In genomic region chr17:38893113-38893512, GRCh38 we compare ENCODE assay signal across 11 cellular contexts. TPM values are rescaled to one million over a fixed set of nuclear protein-coding genes. Genes with fewer than 3 reads are reported as not detected.
DNase-seq lines count a peak whose midpoint lies in the region; ATAC-seq, FAIRE-seq and TF ChIP-seq lines count a peak whose summit lies in the region.
"Had no signal": no experiment of that assay in that cellular context is flagged by ENCODE, and none has a peak within 500 bp of the region (broad histone marks: within the 10 kb centered on the region; RNA-seq: fewer than 3 reads in every experiment).

No MANE protein-coding gene starts in this region.

- TF ChIP-seq POLR2A in erythroblast (IDR thresholded peaks at IDR 0.05; ENCODE audit: low read length), result no peak
- TF ChIP-seq POLR2A in thyroid gland (IDR thresholded peaks at IDR 0.05), result no peak

- H3K27me3 ChIP-seq in GM23338 (ENCODE audit: insufficient read depth) (no peaks in the 10 kb centered on the region), skeletal muscle tissue (ENCODE audit: control insufficient read depth in 3 of 3, insufficient read depth in 3 of 3, low read length in 3 of 3) (no peaks in the 10 kb centered on the region), thyroid gland (no peaks in the 10 kb centered on the region)

- ATAC-seq in GM23338, result no peak
- ATAC-seq in HG02884 (IDR thresholded peaks at IDR 0.05; ENCODE audit: unreplicated experiment), result no peak
- no peak for ATAC-seq in sciatic nerve

- H3K36me3 ChIP-seq in GM23338 (ENCODE audit: insufficient read depth) (no peaks in the 10 kb centered on the region), skeletal muscle tissue (ENCODE audit: control insufficient read depth in 3 of 3, insufficient read depth in 3 of 3, low read length in 3 of 3) (peaks cover 18 to 33% (median 20%) of the 10 kb centered on the region in 3 donors), thyroid gland (peaks cover 24 to 25% of the 10 kb centered on the region in 2 donors)

- H3K4me1 ChIP-seq in GM23338 (ENCODE audit: insufficient read depth), result peaks cover 12% of the 10 kb centered on the region
- H3K4me1 ChIP-seq in skeletal muscle tissue (ENCODE audit: control insufficient read depth in 3 of 3, insufficient read depth in 3 of 3, low read length in 3 of 3), result peaks cover 36 to 47% (median 41%) of the 10 kb centered on the region in 3 donors
- H3K4me1 ChIP-seq in thyroid gland, result peaks cover 11 to 41% of the 10 kb centered on the region in 2 donors
- H3K4me1 ChIP-seq: HAP-1 had no signal

- H3K4me3 ChIP-seq in GM23338 (no peak overlapping the region), skeletal muscle tissue (ENCODE audit: low read length in 3 of 3) (no peak overlapping the region), thyroid gland (replicated peaks in 1 of 3) (no peak overlapping the region)
- H3K4me3 ChIP-seq: HAP-1 had no signal

- H2AFZ ChIP-seq in GM23338, result no peak overlapping the region

- H3K27ac ChIP-seq in GM23338 (ENCODE audit: low read depth) (peak overlapping the region; percentile 79; the same call in 1 of the 2 replicates), RWPE1 (peak overlapping the region; percentile 36), skeletal muscle tissue (ENCODE audit: low read depth, low read length) (peak overlapping the region; percentile 52), thyroid gland (peak overlapping the region in 1 of 3 donors; percentile 39)

- H3K79me2 ChIP-seq in GM23338 (replicated peaks; ENCODE audit: insufficient read depth), result peaks cover 20% of the 10 kb centered on the region

- no peaks in the 10 kb centered on the region for H3K9me2 ChIP-seq in GM23338 (ENCODE audit: insufficient read depth)

- H3K9ac ChIP-seq in skeletal muscle tissue (ENCODE audit: low read depth in 1 of 3, low read length in 3 of 3), result no peak overlapping the region

- FAIRE-seq in HTR-8/SVneo (lab: Jason Lieb, UNC), result no peak
- FAIRE-seq: kidney had no signal

- POLR2A ChIA-PET in RWPE1 (lab: Yijun Ruan, JAX; ENCODE audit: low non-redundant PET), result interaction anchor here (1.2 kb wide), 1 partner anchor 13 kb away, joined by 3 read pairs; no protein-coding TSS in a partner anchor

- H3K27me3 Mint-ChIP-seq in GM23338 (ENCODE audit: insufficient read depth, low read depth, poor library complexity), result no peaks in the 10 kb centered on the region

- no peaks in the 10 kb centered on the region for H3K9me3 ChIP-seq in skeletal muscle tissue (ENCODE audit: control insufficient read depth in 3 of 3, low read length in 3 of 3)
- H3K9me3 ChIP-seq in thyroid gland, result no peaks in the 10 kb centered on the region
- H3K9me3 ChIP-seq: HAP-1 had no signal

- DNase-seq in GM23338 (ENCODE audit: low spot score), result no peak
- DNase-seq in RWPE1 (ENCODE audit: low spot score), result no peak
- DNase-seq in erythroblast (lab: John Stamatoyannopoulos, UW), result peak; percentile 19 to 35
- no peak for DNase-seq in HTR-8/SVneo (ENCODE audit: insufficient read length, low spot score)
- no peak for DNase-seq in thyroid gland
- no peak for DNase-seq in sciatic nerve (ENCODE audit: low spot score)
- DNase-seq: kidney, NCI-H1930 had no signal

- TF ChIP-seq CTCF in GM23338 (conservative IDR thresholded peaks at IDR 0.05; ENCODE audit: low read depth in 2 of 2), result no peak
- no peak for TF ChIP-seq CTCF in RWPE1 (conservative IDR thresholded peaks at IDR 0.05; ENCODE audit: low read depth)
- no peak for TF ChIP-seq CTCF in thyroid gland (IDR thresholded peaks at IDR 0.05)

- intact Hi-C loops in thyroid gland (cut with DNase I), result no loop called here
- intact Hi-C loops in sciatic nerve (cut with DNase I), result no loop called here

- peaks cover 4% of the 10 kb centered on the region; the same call in 1 of the 2 replicates for H4K20me1 ChIP-seq in GM23338 (replicated peaks; ENCODE audit: insufficient read depth)

- 76 to 77% methylated on average over 4 to 5 of the region's 5 CpGs for WGBS in thyroid gland, 2 donors

- H3K4me2 ChIP-seq in GM23338, result no peak overlapping the region

- H3K9me3 Mint-ChIP-seq in GM23338, result no peaks in the 10 kb centered on the region

- 0 out of 2 replicates have a peak, but pooled peaks cover 4% of the 10 kb centered on the region for H3F3A ChIP-seq in GM23338 (replicated peaks; ENCODE audit: low read depth)

- peaks cover 48% of the 10 kb centered on the region for H3K36me3 Mint-ChIP-seq in GM23338 (ENCODE audit: low read depth)

- CTCF ChIA-PET in RWPE1 (lab: Yijun Ruan, JAX), result interaction anchor here (0.6 kb wide), 1 partner anchor 164 kb away, joined by 3 read pairs; no protein-coding TSS in a partner anchor

- H3K4me1 Mint-ChIP-seq in GM23338, result peaks cover 26% of the 10 kb centered on the region

- no peak overlapping the region for H3K4me3 Mint-ChIP-seq in GM23338

- no peak overlapping the region; the same call in 1 of the 2 replicates for H3K27ac Mint-ChIP-seq in GM23338

TF ChIP-seq in GM23338, 12 proteins besides CTCF, POLR2A, EP300 and RAD21:
- TF ChIP-seq EZH2 (IDR thresholded peaks at IDR 0.05; ENCODE audit: low read depth, unreplicated experiment) (no peak), EZH2phosphoT487 (IDR thresholded peaks at IDR 0.05; ENCODE audit: unreplicated experiment) (no peak), NANOG (IDR thresholded peaks at IDR 0.05; ENCODE audit: borderline replicate concordance) (no peak), JUNB (IDR thresholded peaks at IDR 0.05; ENCODE audit: unreplicated experiment) (no peak), ZNF331 (CRISPR knock-in tag; IDR thresholded peaks at IDR 0.05; ENCODE audit: low read depth) (no peak), CREB1 (CRISPR knock-in tag; IDR thresholded peaks at IDR 0.05; ENCODE audit: low read depth) (no peak)
- TF ChIP-seq, protein P1, sequence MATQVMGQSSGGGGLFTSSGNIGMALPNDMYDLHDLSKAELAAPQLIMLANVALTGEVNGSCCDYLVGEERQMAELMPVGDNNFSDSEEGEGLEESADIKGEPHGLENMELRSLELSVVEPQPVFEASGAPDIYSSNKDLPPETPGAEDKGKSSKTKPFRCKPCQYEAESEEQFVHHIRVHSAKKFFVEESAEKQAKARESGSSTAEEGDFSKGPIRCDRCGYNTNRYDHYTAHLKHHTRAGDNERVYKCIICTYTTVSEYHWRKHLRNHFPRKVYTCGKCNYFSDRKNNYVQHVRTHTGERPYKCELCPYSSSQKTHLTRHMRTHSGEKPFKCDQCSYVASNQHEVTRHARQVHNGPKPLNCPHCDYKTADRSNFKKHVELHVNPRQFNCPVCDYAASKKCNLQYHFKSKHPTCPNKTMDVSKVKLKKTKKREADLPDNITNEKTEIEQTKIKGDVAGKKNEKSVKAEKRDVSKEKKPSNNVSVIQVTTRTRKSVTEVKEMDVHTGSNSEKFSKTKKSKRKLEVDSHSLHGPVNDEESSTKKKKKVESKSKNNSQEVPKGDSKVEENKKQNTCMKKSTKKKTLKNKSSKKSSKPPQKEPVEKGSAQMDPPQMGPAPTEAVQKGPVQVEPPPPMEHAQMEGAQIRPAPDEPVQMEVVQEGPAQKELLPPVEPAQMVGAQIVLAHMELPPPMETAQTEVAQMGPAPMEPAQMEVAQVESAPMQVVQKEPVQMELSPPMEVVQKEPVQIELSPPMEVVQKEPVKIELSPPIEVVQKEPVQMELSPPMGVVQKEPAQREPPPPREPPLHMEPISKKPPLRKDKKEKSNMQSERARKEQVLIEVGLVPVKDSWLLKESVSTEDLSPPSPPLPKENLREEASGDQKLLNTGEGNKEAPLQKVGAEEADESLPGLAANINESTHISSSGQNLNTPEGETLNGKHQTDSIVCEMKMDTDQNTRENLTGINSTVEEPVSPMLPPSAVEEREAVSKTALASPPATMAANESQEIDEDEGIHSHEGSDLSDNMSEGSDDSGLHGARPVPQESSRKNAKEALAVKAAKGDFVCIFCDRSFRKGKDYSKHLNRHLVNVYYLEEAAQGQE (IDR thresholded peaks at IDR 0.05; ENCODE audit: unreplicated experiment), result no peak

RNA-seq across cellular contexts. Expression of gene LASP1, which starts 23.3 kb away (rescaled TPM):
- 139 and 173 TPM in 2 replicates for total RNA-seq in GM23338 (2014; rRNA removed; shearing (Covaris generic))
- polyA plus RNA-seq in GM23338 (2016; fragmentation: Nextera tagmentation; extraction: Ambion mirVana), result 48.5 and 48.7 TPM in 2 replicates
- total RNA-seq in skeletal muscle tissue (37.1 TPM), thyroid gland (10 to 100 TPM; 69.3 to 77.5 (median 71.1) TPM), sciatic nerve (127 TPM)

RNA-seq across cellular contexts. Expression of gene RPL23, which starts 39.6 kb away (rescaled TPM):
- 877 and 957 TPM in 2 replicates for total RNA-seq in GM23338 (2014; rRNA removed; shearing (Covaris generic))
- polyA plus RNA-seq in GM23338 (2016; fragmentation: Nextera tagmentation; extraction: Ambion mirVana), result 4,267 and 4,484 TPM in 2 replicates
- total RNA-seq in skeletal muscle tissue, result 2,779 TPM
- total RNA-seq in thyroid gland, result 1,000 to 10,000 TPM; 1,055 to 2,735 (median 1,279) TPM
- 1,106 TPM for total RNA-seq in sciatic nerve

Comparison
In these comparisons a context has a peak if more than half of its experiments do, and no peak if none do; other contexts are left out.
1. DNase-seq: peak in erythroblast (2 of 2); none in GM23338 (single experiment), RWPE1 (single experiment), HTR-8/SVneo (single experiment), thyroid gland (0 of 2) and sciatic nerve (single experiment).